Comparison of ENCODE assay signal across 8 cellular contexts in the genomic region with DNA sequence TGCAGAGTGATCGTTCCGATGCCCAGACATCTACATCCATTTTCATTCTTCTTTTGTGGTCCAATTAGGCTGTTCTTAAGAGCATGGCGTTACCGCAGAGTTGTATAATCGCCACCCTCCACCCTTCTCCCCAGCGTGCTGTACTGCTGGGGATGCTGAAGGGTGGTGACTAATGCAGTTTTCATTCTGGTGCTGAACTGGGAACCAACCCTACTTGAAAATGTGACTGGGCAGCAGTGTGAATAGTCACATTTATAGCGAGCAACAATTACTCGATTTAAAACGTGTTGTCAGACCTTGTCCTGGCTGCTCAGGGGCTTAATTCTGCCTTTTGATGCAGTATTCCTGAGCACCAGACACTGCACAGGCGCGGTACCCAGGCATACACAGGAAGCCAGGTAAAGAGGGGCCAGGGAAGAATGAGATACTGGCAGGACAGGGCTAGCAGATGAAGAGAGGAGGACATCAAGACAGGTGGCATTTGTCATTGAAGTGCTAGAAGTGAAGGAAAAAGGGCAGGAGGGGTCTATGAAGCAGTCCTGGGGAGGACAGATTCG. TPM values are rescaled to one million over a fixed set of nuclear protein-coding genes. Genes with fewer than 3 reads are reported as not detected.
DNase-seq lines count a peak whose midpoint lies in the region; ATAC-seq, FAIRE-seq and TF ChIP-seq lines count a peak whose summit lies in the region.

No MANE protein-coding gene starts in this region.

- no peaks in the 10 kb centered on the region for H4K20me1 ChIP-seq in endothelial cell of umbilical vein (replicated peaks; ENCODE audit: control insufficient read depth, extremely low read depth, insufficient read depth, low read length)

- dilution Hi-C loops in endothelial cell of umbilical vein (cut with MboI; ENCODE audit: extremely low pct_ligation_motif_present, low sequenced_read_pairs), result no loop called here

- POLR2A ChIA-PET in endothelial cell of umbilical vein (lab: Charles Lee), result interaction anchor here (0.7 kb wide), 1 partner anchor 67 kb away, joined by 3 read pairs; no protein-coding TSS in a partner anchor

- FAIRE-seq in endothelial cell of umbilical vein (lab: Jason Lieb, UNC), result no peak

- peak overlapping the region; percentile 77 for H3K9ac ChIP-seq in endothelial cell of umbilical vein (replicated peaks; ENCODE audit: extremely low read depth, insufficient read depth, low read length)
- peak overlapping the region; percentile 17 for H3K9ac ChIP-seq in muscle layer of colon (ENCODE audit: low read length)

- peak; percentile 19 for DNase-seq in stimulated activated CD8-positive, alpha-beta memory T cell treated with anti-CD3 and anti-CD28 coated beads, Interleukin-12 subunit alpha, Interleukin-12 subunit beta, amount 100 ng/mL, for 24 hours (ENCODE audit: extremely low read depth)
- DNase-seq in stimulated activated CD8-positive, alpha-beta memory T cell treated with anti-CD3 and anti-CD28 coated beads, Interleukin-4, amount 100 ng/mL, for 48 hours, result no peak
- no peak for DNase-seq in RWPE2 (ENCODE audit: low spot score)
- no peak for DNase-seq in endothelial cell of umbilical vein (ENCODE audit: low read depth, low spot score)
- no peak for DNase-seq in aorta
- DNase-seq in DMS114 treated with DMSO at 0.1 percent for 48 hours (lab: John Stamatoyannopoulos, UW; ENCODE audit: unreplicated experiment), result no peak

- peaks cover 21% of the 10 kb centered on the region for H3K36me3 ChIP-seq in RWPE2 (ENCODE audit: low read depth)
- H3K36me3 ChIP-seq in endothelial cell of umbilical vein (ENCODE audit: control insufficient read depth in 2 of 2, extremely low read depth in 1 of 2, insufficient read depth in 2 of 2, low read length in 2 of 2), result no peaks in the 10 kb centered on the region
- H3K36me3 ChIP-seq in muscle layer of colon (ENCODE audit: insufficient read depth, low read length), result no peaks in the 10 kb centered on the region
- no peaks in the 10 kb centered on the region for H3K36me3 ChIP-seq in aorta (ENCODE audit: control insufficient read depth in 1 of 2, insufficient read depth in 2 of 2, low read length in 1 of 2)

- H3K4me3 ChIP-seq in RWPE2 (ENCODE audit: severe bottlenecking), result peak overlapping the region; percentile 83
- peak overlapping the region; percentile 0 to 84 (median 76) for H3K4me3 ChIP-seq in endothelial cell of umbilical vein (replicated peaks in 1 of 3; ENCODE audit: insufficient read depth in 1 of 3, low read depth in 1 of 3, low read length in 3 of 3)
- peak overlapping the region; percentile 66 to 76 for H3K4me3 ChIP-seq in muscle layer of colon (ENCODE audit: low read depth in 1 of 2, low read length in 2 of 2)
- H3K4me3 ChIP-seq in aorta (ENCODE audit: low read length in 2 of 2), result peak overlapping the region; percentile 39 to 68

- H3K4me2 ChIP-seq in endothelial cell of umbilical vein (ENCODE audit: insufficient read depth, low read length), result peak overlapping the region; percentile 62

- TF ChIP-seq CTCF in RWPE2 (IDR thresholded peaks at IDR 0.05; ENCODE audit: poor library complexity, severe bottlenecking) (no peak), endothelial cell of umbilical vein (IDR thresholded peaks at IDR 0.05; ENCODE audit: extremely low read depth in 1 of 2, insufficient read depth in 1 of 2, low read depth in 1 of 2, low read length in 2 of 2) (no peak)

- CTCF ChIA-PET in endothelial cell of umbilical vein (lab: Charles Lee), result interaction anchor here (1.0 kb wide), 1 partner anchor 81 kb away, joined by 4 read pairs; no protein-coding TSS in a partner anchor

- peak overlapping the region; percentile 50 for H2AFZ ChIP-seq in endothelial cell of umbilical vein (ENCODE audit: low read depth, low read length)

- ATAC-seq in HG03064 (IDR thresholded peaks at IDR 0.05; ENCODE audit: low read depth, unreplicated experiment) (peak; percentile 8), RWPE2 (ENCODE audit: low read depth) (peak; percentile 72), aorta (ENCODE audit: low FRiP score) (peak; percentile 59)

- whole genome bisulfite sequencing in aorta, 2 donors, result 15 to 16% methylated on average over 12 of the region's 12 CpGs

- intact Hi-C loops in endothelial cell of umbilical vein (cut with micrococcal nuclease) (loop anchor here (1.0 to 5.0 kb wide), 4 partner anchors 71 to 664 kb away; a partner anchor contains a TSS), aorta (cut with DNase I) (loop anchor here in 1 of 2 donors (2.0 kb wide), 1 partner anchor 342 kb away; a partner anchor contains a TSS)

- TF ChIP-seq POLR2A in endothelial cell of umbilical vein (IDR thresholded peaks at IDR 0.05; ENCODE audit: low read depth, low read length), result no peak

- H3K27me3 ChIP-seq in RWPE2 (ENCODE audit: insufficient read depth, poor library complexity, severe bottlenecking), result no peaks in the 10 kb centered on the region
- H3K27me3 ChIP-seq in endothelial cell of umbilical vein (ENCODE audit: control insufficient read depth in 2 of 2, insufficient read depth in 2 of 2, low read length in 2 of 2), result no peaks in the 10 kb centered on the region
- no peaks in the 10 kb centered on the region for H3K27me3 ChIP-seq in muscle layer of colon (ENCODE audit: control insufficient read depth in 1 of 2, insufficient read depth in 2 of 2, low read length in 2 of 2)
- H3K27me3 ChIP-seq in aorta (ENCODE audit: control insufficient read depth in 1 of 2, insufficient read depth in 2 of 2, low read length in 1 of 2), result no peaks in the 10 kb centered on the region

- peaks cover 6% of the 10 kb centered on the region for H3K4me1 ChIP-seq in RWPE2 (ENCODE audit: insufficient read depth, poor library complexity, severe bottlenecking)
- H3K4me1 ChIP-seq in endothelial cell of umbilical vein (ENCODE audit: control insufficient read depth, extremely low read depth, insufficient read depth, low read length), result peaks cover 11% of the 10 kb centered on the region
- peaks cover 32% of the 10 kb centered on the region for H3K4me1 ChIP-seq in muscle layer of colon (ENCODE audit: insufficient read depth, low read length)
- H3K4me1 ChIP-seq in aorta (ENCODE audit: control insufficient read depth in 1 of 2, insufficient read depth in 2 of 2, low read length in 2 of 2), result no peaks in the 10 kb centered on the region

- H3K27ac ChIP-seq in RWPE2 (ENCODE audit: poor library complexity, severe bottlenecking) (peak overlapping the region; percentile 60), endothelial cell of umbilical vein (ENCODE audit: insufficient read depth, low read depth, low read length) (peak overlapping the region; percentile 10), muscle layer of colon (ENCODE audit: low read depth, low read length) (peak overlapping the region; percentile 91), aorta (ENCODE audit: low read depth in 1 of 2, low read length in 2 of 2) (peak overlapping the region in 1 of 2 donors; percentile 43)

- peaks cover 32% of the 10 kb centered on the region for H3K79me2 ChIP-seq in endothelial cell of umbilical vein (ENCODE audit: control insufficient read depth, insufficient read depth, low read length)

- no peaks in the 10 kb centered on the region for H3K9me3 ChIP-seq in RWPE2 (ENCODE audit: severe bottlenecking)
- H3K9me3 ChIP-seq in endothelial cell of umbilical vein (replicated peaks; ENCODE audit: control insufficient read depth, insufficient read depth, low read length), result no peaks in the 10 kb centered on the region
- no peaks in the 10 kb centered on the region for H3K9me3 ChIP-seq in muscle layer of colon (ENCODE audit: low read length)
- no peaks in the 10 kb centered on the region for H3K9me3 ChIP-seq in aorta (ENCODE audit: control insufficient read depth, low read length)

- TSS peak; percentile 63 for BruUV-seq in endothelial cell of umbilical vein (replicated peaks; lab: Mats Ljungman, UMichigan)

- no peaks in the 10 kb centered on the region for H3K9me1 ChIP-seq in endothelial cell of umbilical vein (replicated peaks; ENCODE audit: control insufficient read depth, extremely low read depth, insufficient read depth, low read length)

TF ChIP-seq in endothelial cell of umbilical vein, 7 proteins besides CTCF, POLR2A, EP300 and RAD21:
- TF ChIP-seq MYC (IDR thresholded peaks at IDR 0.05; ENCODE audit: low read depth, low read length) (no peak), GATA2 (IDR thresholded peaks at IDR 0.05; ENCODE audit: insufficient read depth, insufficient read length, low read depth, low read length) (no peak), FOS (IDR thresholded peaks at IDR 0.05; ENCODE audit: borderline replicate concordance, insufficient read depth, low read length) (peak; percentile 8), EZH2 (IDR thresholded peaks at IDR 0.05; ENCODE audit: borderline replicate concordance, low read depth, low read length, severe bottlenecking) (no peak), JUN (IDR thresholded peaks at IDR 0.05; ENCODE audit: borderline replicate concordance, insufficient read depth, insufficient read length, low read depth) (no peak), POLR2AphosphoS5 (IDR thresholded peaks at IDR 0.05; ENCODE audit: insufficient read depth, low read depth, low read length) (no peak)
- TF ChIP-seq, protein P1, sequence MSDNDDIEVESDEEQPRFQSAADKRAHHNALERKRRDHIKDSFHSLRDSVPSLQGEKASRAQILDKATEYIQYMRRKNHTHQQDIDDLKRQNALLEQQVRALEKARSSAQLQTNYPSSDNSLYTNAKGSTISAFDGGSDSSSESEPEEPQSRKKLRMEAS (IDR thresholded peaks at IDR 0.05; ENCODE audit: insufficient read depth, insufficient read length), result no peak

RNA-seq across cellular contexts. Expression of a gene that starts 0.7 kb away (rescaled TPM):
- total RNA-seq in endothelial cell of umbilical vein (20.6 and 22.2 TPM in 2 replicates), aorta (10 to 100 TPM; 24.1 to 25.1 TPM)
- polyA plus RNA-seq in endothelial cell of umbilical vein (11.7 and 14.2 TPM in 2 replicates), aorta (10 to 100 TPM; 45.4 to 53.6 TPM)
- 14.8 and 15.2 TPM in 2 replicates for polyA plus RNA-seq in endothelial cell of umbilical vein (2011; cell fraction: cytosol; rRNA removed)
- 10.0 and 10.7 TPM in 2 replicates for polyA plus RNA-seq in endothelial cell of umbilical vein (2011; cell fraction: nucleus; rRNA removed)
- 22.0 and 28.1 TPM in 2 replicates for polyA plus RNA-seq in endothelial cell of umbilical vein (2012)
- polyA minus RNA-seq in endothelial cell of umbilical vein, result 12.9 and 14.6 TPM in 2 replicates
- 16.0 TPM for polyA minus RNA-seq in endothelial cell of umbilical vein (2011; cell fraction: cytosol; rRNA and poly(A)+ RNA removed)
- 7.9 and 11.8 TPM in 2 replicates for polyA minus RNA-seq in endothelial cell of umbilical vein (2011; cell fraction: nucleus; rRNA and poly(A)+ RNA removed)

RNA-seq across cellular contexts. Expression of a gene that starts 23.6 kb away (rescaled TPM):
- total RNA-seq in endothelial cell of umbilical vein, result 0.66 TPM in 1 of 2 replicates, not detected in the other
- polyA plus RNA-seq in endothelial cell of umbilical vein, result not detected in 2 replicates
- not detected in 2 replicates for polyA plus RNA-seq in endothelial cell of umbilical vein (2011; cell fraction: cytosol; rRNA removed)
- 0.36 TPM in 1 of 2 replicates, not detected in the other for polyA plus RNA-seq in endothelial cell of umbilical vein (2011; cell fraction: nucleus; rRNA removed)
- polyA plus RNA-seq in endothelial cell of umbilical vein (2012), result 0.11 TPM in 1 of 2 replicates, not detected in the other
- 0.15 TPM in 1 of 2 replicates, not detected in the other for polyA minus RNA-seq in endothelial cell of umbilical vein
- 3.9 TPM for polyA minus RNA-seq in endothelial cell of umbilical vein (2011; cell fraction: cytosol; rRNA and poly(A)+ RNA removed)
- 0.29 and 0.82 TPM in 2 replicates for polyA minus RNA-seq in endothelial cell of umbilical vein (2011; cell fraction: nucleus; rRNA and poly(A)+ RNA removed)
- total RNA-seq in aorta, result 1 to 10 TPM; 1.3 to 1.4 TPM
- polyA plus RNA-seq in aorta, result not detected

Comparison
In these comparisons a context has a peak if more than half of its experiments do, and no peak if none do; other contexts are left out.
1. ATAC-seq: peak in every context shown above with its lines; median percentile 72 in RWPE2; 59 in aorta; 8 in HG03064.